In the genomic region with DNA sequence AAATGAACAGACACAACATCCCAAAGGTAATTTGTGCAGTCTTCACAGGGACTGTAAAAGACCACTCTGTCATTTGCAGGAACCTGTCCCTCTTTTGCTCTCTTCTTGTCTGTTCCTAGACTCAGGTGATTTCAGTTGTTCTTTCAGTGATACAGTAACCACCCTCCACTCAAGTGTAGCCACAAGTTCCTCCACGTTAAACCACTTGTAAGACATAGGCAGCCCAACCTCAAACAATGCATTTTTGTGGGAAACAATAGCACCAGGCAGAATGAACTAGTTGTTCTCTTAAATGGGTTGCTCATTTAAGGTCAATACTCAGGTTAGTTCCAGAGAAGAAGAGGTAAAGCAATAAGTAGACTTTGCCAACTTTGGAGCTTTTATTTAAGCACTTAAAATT, we compare ENCODE assay signal across 9 cellular contexts.
"Had no signal": no experiment of that assay in that cellular context is flagged by ENCODE, and none has a peak within 500 bp of the region (broad histone marks: within the 10 kb centered on the region; RNA-seq: fewer than 3 reads in every experiment).

No MANE protein-coding gene starts in this region.

- H3K4me1 ChIP-seq: HAP-1 had no signal

- DNase-seq: GM23248, GOT3, H7, HFFc6, IMR-90, KBM-7 had no signal

- H3K9ac ChIP-seq: GM23248 had no signal

- FAIRE-seq: HTR-8/SVneo had no signal

- H3K4me3 ChIP-seq: GM23248, HAP-1 had no signal

- H3K36me3 ChIP-seq: HAP-1 had no signal

- H3K27ac ChIP-seq: GM23248, HL-60 had no signal

- H3K9me3 ChIP-seq: HAP-1 had no signal

- H2AFZ ChIP-seq: GM23248 had no signal
